Comparison of ENCODE assay signal across 12 cellular contexts in the genomic region with DNA sequence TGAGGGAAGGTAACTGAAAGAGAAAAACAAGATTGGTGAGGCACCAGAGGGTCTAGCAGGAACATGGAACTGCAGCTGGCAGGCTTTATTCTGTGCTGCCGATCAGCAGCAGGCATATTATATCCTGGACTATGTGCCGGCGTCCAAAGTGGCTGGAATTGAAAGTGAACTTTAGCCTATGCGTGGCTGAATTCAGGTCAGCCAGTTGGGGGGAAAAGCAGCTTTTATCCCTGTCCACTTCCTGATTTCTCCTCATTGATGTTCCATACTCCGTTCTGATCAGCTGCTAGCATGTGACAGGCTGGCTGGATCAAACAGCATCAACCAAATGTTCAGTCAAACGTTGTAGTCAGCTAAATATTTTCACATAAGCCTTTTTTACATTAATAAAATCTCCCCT.
A peak's percentile ranks its signal among the peaks of the same experiment; 100 is the strongest.
DNase-seq lines count a peak whose midpoint lies in the region; ATAC-seq and TF ChIP-seq lines count a peak whose summit lies in the region.
"Had no signal": no experiment of that assay in that cellular context is flagged by ENCODE, and none has a peak within 500 bp of the region (broad histone marks: within the 10 kb centered on the region; RNA-seq: fewer than 3 reads in every experiment).

No MANE protein-coding gene starts in this region.

- no peak overlapping the region for H2AFZ ChIP-seq in smooth muscle cell (ENCODE audit: low read depth)

- no peaks in the 10 kb centered on the region for H3K79me2 ChIP-seq in smooth muscle cell (ENCODE audit: low read depth)

- no peak overlapping the region for H3K9ac ChIP-seq in smooth muscle cell (ENCODE audit: low read depth)
- H3K9ac ChIP-seq: KMS-11 had no signal

- peak; percentile 89 for ATAC-seq in left lobe of liver
- ATAC-seq in GM21528 (IDR thresholded peaks at IDR 0.05; ENCODE audit: low FRiP score, unreplicated experiment) = no peak
- ATAC-seq: stimulated activated naive CD8-positive, alpha-beta T cell treated with anti-CD3 and anti-CD28 coated beads, Interleukin-15, Interleukin-2, amounts not matched to agents 100 U/mL and 50 U/mL, for 24 hours had no signal

- DNase-seq in ascending aorta (ENCODE audit: low spot score in 2 of 2) = no peak
- DNase-seq in left lobe of liver (ENCODE audit: low spot score) = peak; percentile 57
- no peak for DNase-seq in prostate gland (ENCODE audit: low spot score)
- no peak for DNase-seq in uterus
- no peak for DNase-seq in smooth muscle cell (lab: John Stamatoyannopoulos, UW; ENCODE audit: unreplicated experiment)
- DNase-seq in activated gamma-delta T cell (lab: John Stamatoyannopoulos, UW) = no peak
- DNase-seq: activated effector memory CD4-positive, alpha-beta T cell treated with anti-CD3 and anti-CD28 coated beads, Interleukin-2, amount 50 U/mL, for 16 hours; GDM1; posterior cingulate gyrus; stimulated activated naive CD8-positive, alpha-beta T cell treated with anti-CD3 and anti-CD28 coated beads, Interleukin-15, Interleukin-2, amounts not matched to agents 100 U/mL and 50 U/mL, for 24 hours had no signal

- no peak overlapping the region for H3K4me2 ChIP-seq in smooth muscle cell
- H3K4me2 ChIP-seq: KMS-11 had no signal

- H3K4me1 ChIP-seq in ascending aorta = peaks cover 0 to 10% of the 10 kb centered on the region in 2 donors
- H3K4me1 ChIP-seq in prostate gland (replicated peaks) = no peaks in the 10 kb centered on the region
- H3K4me1 ChIP-seq in uterus = no peaks in the 10 kb centered on the region
- no peaks in the 10 kb centered on the region for H3K4me1 ChIP-seq in smooth muscle cell (ENCODE audit: low read depth)

- 46% methylated on average over 6 of the region's 6 CpGs for whole genome bisulfite sequencing in prostate gland
- WGBS in smooth muscle cell (ENCODE audit: low lambda C conversion rate) = 93% methylated on average over 6 of the region's 6 CpGs

- peak overlapping the region in 1 of 2 donors; percentile 36 for H3K4me3 ChIP-seq in ascending aorta
- H3K4me3 ChIP-seq in prostate gland = no peak overlapping the region
- no peak overlapping the region for H3K4me3 ChIP-seq in uterus
- no peak overlapping the region for H3K4me3 ChIP-seq in smooth muscle cell

- H3K36me3 ChIP-seq in ascending aorta (no peaks in the 10 kb centered on the region), prostate gland (no peaks in the 10 kb centered on the region), uterus (no peaks in the 10 kb centered on the region), smooth muscle cell (ENCODE audit: low read depth) (no peaks in the 10 kb centered on the region)

- H3F3A ChIP-seq in smooth muscle cell (ENCODE audit: low read depth) = no peaks in the 10 kb centered on the region

- H3K27ac ChIP-seq in ascending aorta (peak overlapping the region; percentile 13 to 70), prostate gland (peak overlapping the region; percentile 44 to 56), uterus (peak overlapping the region; percentile 60 to 77), smooth muscle cell (ENCODE audit: low read depth) (no peak overlapping the region)
- H3K27ac ChIP-seq: KMS-11 had no signal

- TF ChIP-seq CTCF in ascending aorta (IDR thresholded peaks at IDR 0.05) (no peak), prostate gland (IDR thresholded peaks at IDR 0.05) (no peak), uterus (IDR thresholded peaks at IDR 0.05) (no peak), smooth muscle cell (IDR thresholded peaks at IDR 0.05; ENCODE audit: borderline replicate concordance, insufficient read depth, poor library complexity, severe bottlenecking) (no peak)

- intact Hi-C loops in ascending aorta (cut with DNase I) (no loop called here), prostate gland (cut with DNase I) (no loop called here), uterus (cut with DNase I; ENCODE audit: low total_unique reads) (no loop called here)

- H4K20me1 ChIP-seq in smooth muscle cell (ENCODE audit: low read depth) = no peaks in the 10 kb centered on the region

- H3K9me3 ChIP-seq in ascending aorta (no peaks in the 10 kb centered on the region), prostate gland (no peaks in the 10 kb centered on the region), uterus (no peaks in the 10 kb centered on the region), smooth muscle cell (replicated peaks; ENCODE audit: low read depth) (no peaks in the 10 kb centered on the region)

- no peaks in the 10 kb centered on the region for H3K27me3 ChIP-seq in ascending aorta
- no peaks in the 10 kb centered on the region for H3K27me3 ChIP-seq in prostate gland (replicated peaks; ENCODE audit: insufficient read depth)
- no peaks in the 10 kb centered on the region for H3K27me3 ChIP-seq in uterus
- H3K27me3 ChIP-seq in smooth muscle cell (ENCODE audit: low read depth) = no peaks in the 10 kb centered on the region

- no peak for TF ChIP-seq POLR2A in prostate gland (IDR thresholded peaks at IDR 0.05)
- TF ChIP-seq POLR2A in uterus (IDR thresholded peaks at IDR 0.05) = no peak
